14 cellular contexts compared by ENCODE assay signal in genomic region chr16:86007524-86007923, GRCh38.
"Had no signal": no experiment of that assay in that cellular context is flagged by ENCODE, and none has a peak within 500 bp of the region (broad histone marks: within the 10 kb centered on the region; RNA-seq: fewer than 3 reads in every experiment).

No MANE protein-coding gene starts in this region.

- H3K27ac ChIP-seq: ascending aorta, heart left ventricle, left lung had no signal

- H3K9me3 Mint-ChIP-seq: activated T-helper 2 cell treated with anti-CD3 and anti-CD28 coated beads, Interferon-gamma antibody, Interleukin-2, Interleukin-4, amounts not matched to agents 10 μg/mL and 5 μg/mL and 100 μg/mL, durations not matched to agents 14 hours and 24 hours and 36 hours; naive thymus-derived CD8-positive, alpha-beta T cell had no signal

- H3K9me3 ChIP-seq: ascending aorta, heart left ventricle, left lung, mucosa of descending colon had no signal

- H3K4me1 ChIP-seq: ascending aorta, left lung had no signal

- H3K4me3 Mint-ChIP-seq: naive thymus-derived CD8-positive, alpha-beta T cell had no signal

- H3K27me3 ChIP-seq: ascending aorta had no signal

- H3K27ac Mint-ChIP-seq: activated T-helper 2 cell treated with anti-CD3 and anti-CD28 coated beads, Interferon-gamma antibody, Interleukin-2, Interleukin-4, amounts not matched to agents 10 μg/mL and 5 μg/mL and 100 μg/mL, durations not matched to agents 14 hours and 24 hours and 36 hours; naive thymus-derived CD8-positive, alpha-beta T cell; progenitor cell of endocrine pancreas had no signal

- DNase-seq: activated CD4-positive, alpha-beta T cell treated with anti-CD3 and anti-CD28 coated beads, Interleukin-2, amount 50 U/mL, for 1 hour; heart left ventricle; left lung; mucosa of descending colon; naive thymus-derived CD8-positive, alpha-beta T cell; nucleus accumbens; right cardiac atrium; SHP77 treated with DMSO at 0.1 percent for 48 hours; small intestine; T1000; trophoblast cell had no signal

- H3K36me3 ChIP-seq: ascending aorta, heart left ventricle, left lung had no signal

- H3K36me3 Mint-ChIP-seq: naive thymus-derived CD8-positive, alpha-beta T cell had no signal

- ATAC-seq: heart left ventricle; left lung; mucosa of descending colon; naive thymus-derived CD8-positive, alpha-beta T cell; right cardiac atrium had no signal

- H3K4me3 ChIP-seq: ascending aorta, heart left ventricle, left lung, mucosa of descending colon had no signal
